ENCODE assay signal across 9 cellular contexts in the genomic region with DNA sequence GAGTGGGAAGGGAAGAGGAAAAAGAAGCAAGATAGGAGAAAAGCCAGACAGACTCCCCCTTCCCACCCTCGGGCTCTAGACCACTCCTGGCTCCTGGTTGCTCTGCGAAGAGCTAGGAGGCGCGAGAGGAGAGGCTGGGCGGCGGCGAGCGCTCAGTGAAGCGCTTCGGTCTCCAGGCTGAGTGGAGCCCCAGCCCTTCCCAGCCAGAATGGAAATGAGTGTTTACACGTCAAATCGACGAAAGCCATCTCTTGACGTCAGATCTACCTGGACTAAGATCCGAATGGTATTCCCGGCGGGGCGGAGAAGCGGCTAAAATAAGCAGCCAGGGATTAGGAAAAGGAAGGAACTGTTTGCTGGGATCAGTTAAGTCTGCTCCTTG.
DNase-seq lines count a peak whose midpoint lies in the region; ATAC-seq and TF ChIP-seq lines count a peak whose summit lies in the region.
"Had no signal": no experiment of that assay in that cellular context is flagged by ENCODE, and none has a peak within 500 bp of the region (broad histone marks: within the 10 kb centered on the region; RNA-seq: fewer than 3 reads in every experiment).

Gene PCSK1 (minus strand): TSS at position 183 of the 382 bp plus-strand sequence. CDS start 206 bp downstream, outside the sequence.

- DNase-seq in GM12864 (ENCODE audit: low read depth): no peak
- peak; percentile 71 to 89 for DNase-seq in NCI-H187 (lab: John Stamatoyannopoulos, UW)
- DNase-seq in cerebellar cortex (ENCODE audit: low spot score): peak; percentile 12
- DNase-seq: T-helper 17 cell had no signal

- H3K4me3 ChIP-seq in GM12864 (ENCODE audit: low read depth, low read length): peak within 1 kb of the TSS; percentile 22
- no peak within 1 kb of the TSS for H3K4me3 ChIP-seq in parathyroid adenoma (ENCODE audit: low read depth, low read length)

- no peaks in the 10 kb centered on the region for H3K36me3 ChIP-seq in parathyroid adenoma (ENCODE audit: control insufficient read depth, insufficient read depth, low read length)

- no peaks in the 10 kb centered on the region for H3K27me3 ChIP-seq in parathyroid adenoma (ENCODE audit: control insufficient read depth, insufficient read depth, low read length)

- no peak within 1 kb of the TSS for H3K27ac ChIP-seq in parathyroid adenoma

- no peaks in the 10 kb centered on the region for H3K79me2 ChIP-seq in parathyroid adenoma

- TF ChIP-seq CTCF in GM12864 (IDR thresholded peaks at IDR 0.05; ENCODE audit: low read depth, low read length, missing control alignments) (no peak), parathyroid adenoma (IDR thresholded peaks at IDR 0.05) (no peak)

- peak within 1 kb of the TSS; percentile 1 for H3K4me2 ChIP-seq in parathyroid adenoma (ENCODE audit: low read length)

- no peaks in the 10 kb centered on the region for H3K9me3 ChIP-seq in parathyroid adenoma (ENCODE audit: control insufficient read depth, low read length)

- no peak within 1 kb of the TSS for H3K9ac ChIP-seq in parathyroid adenoma

- peak within 1 kb of the TSS; percentile 56 for H2AFZ ChIP-seq in parathyroid adenoma

- H3K4me1 ChIP-seq in parathyroid adenoma: peaks cover 7% of the 10 kb centered on the region

- ATAC-seq in GM21381 (IDR thresholded peaks at IDR 0.05; ENCODE audit: unreplicated experiment) (no peak), GM19035 (IDR thresholded peaks at IDR 0.05; ENCODE audit: unreplicated experiment) (no peak), GM18873 (IDR thresholded peaks at IDR 0.05; ENCODE audit: low FRiP score, unreplicated experiment) (no peak), HG02885 (IDR thresholded peaks at IDR 0.05; ENCODE audit: poor library complexity, unreplicated experiment) (no peak)
- ATAC-seq: T-helper 17 cell had no signal
